Comparison of ENCODE assay signal across 17 cellular contexts in the genomic region with DNA sequence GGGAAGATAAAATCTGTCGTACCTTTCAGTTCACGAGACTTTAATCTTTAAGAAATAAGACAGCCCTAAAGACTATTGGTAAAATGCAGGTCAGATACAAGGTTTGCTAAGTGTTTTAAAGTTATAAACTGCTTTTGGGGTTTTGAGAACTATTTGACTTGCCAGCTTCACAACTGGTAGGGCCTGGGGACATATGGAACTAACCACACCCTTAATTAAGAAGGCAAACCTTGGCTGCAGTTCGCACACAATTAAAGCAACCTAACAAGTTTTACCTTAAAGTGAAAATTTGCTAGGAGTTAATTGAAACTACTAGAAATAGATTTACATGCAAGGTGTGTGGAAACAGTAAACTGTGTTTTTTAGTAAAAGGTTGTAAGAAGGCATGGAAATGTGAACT.
"Had no signal": no experiment of that assay in that cellular context is flagged by ENCODE, and none has a peak within 500 bp of the region (broad histone marks: within the 10 kb centered on the region; RNA-seq: fewer than 3 reads in every experiment).

No MANE protein-coding gene starts in this region.

- H3K27ac Mint-ChIP-seq: activated B cell treated with CpG ODN at 0.5 μM for 24 hours; activated CD8-positive, alpha-beta T cell treated with anti-CD3 and anti-CD28 coated beads for 36 hours; endodermal cell; stimulated activated naive CD8-positive, alpha-beta T cell treated with anti-CD3 and anti-CD28 coated beads, Interleukin-15, Interleukin-2, amounts not matched to agents 100 ng/mL and 50 ng/mL, for 24 hours had no signal

- H3K9me3 ChIP-seq: adrenal gland, esophagus muscularis mucosa, neutrophil, right atrium auricular region, upper lobe of right lung had no signal

- H3K36me3 ChIP-seq: adrenal gland, cardiac muscle cell, esophagus muscularis mucosa, neutrophil, right atrium auricular region, upper lobe of right lung had no signal

- DNase-seq: activated B cell treated with CpG ODN at 0.5 μM for 24 hours; activated CD4-positive, alpha-beta T cell treated with anti-CD3 and anti-CD28 coated beads for 48 hours; activated CD8-positive, alpha-beta T cell treated with anti-CD3 and anti-CD28 coated beads for 36 hours; activated effector memory CD4-positive, alpha-beta T cell treated with Interleukin-2 at 50 U/mL for 16 hours; activated naive CD4-positive, alpha-beta T cell treated with anti-CD3 and anti-CD28 coated beads, Interleukin-2, amount 50 U/mL, for 16 hours; activated T-cell treated with anti-CD3 and anti-CD28 coated beads, Interleukin-2, amount 50 U/mL, for 4 hours; dorsolateral prefrontal cortex; endodermal cell; small intestine; SW 1271; upper lobe of right lung had no signal

- H3K9me3 Mint-ChIP-seq: activated CD8-positive, alpha-beta T cell treated with anti-CD3 and anti-CD28 coated beads for 36 hours had no signal

- H3K27me3 ChIP-seq: adrenal gland, cardiac muscle cell, dorsolateral prefrontal cortex, esophagus muscularis mucosa, neutrophil, right atrium auricular region, upper lobe of right lung had no signal

- ATAC-seq: activated CD8-positive, alpha-beta T cell treated with anti-CD3 and anti-CD28 coated beads for 36 hours; activated T-cell treated with anti-CD3 and anti-CD28 coated beads, Interleukin-2, amount 50 U/mL, for 4 hours; upper lobe of right lung had no signal

- H3K27ac ChIP-seq: cardiac muscle cell, dorsolateral prefrontal cortex, esophagus muscularis mucosa, neutrophil, right atrium auricular region, upper lobe of right lung had no signal

- H3K4me3 Mint-ChIP-seq: activated B cell treated with CpG ODN at 0.5 μM for 24 hours; activated CD8-positive, alpha-beta T cell treated with anti-CD3 and anti-CD28 coated beads for 36 hours; activated T-cell treated with anti-CD3 and anti-CD28 coated beads, Interleukin-2, amount 50 U/mL, for 4 hours; endodermal cell; stimulated activated naive CD8-positive, alpha-beta T cell treated with anti-CD3 and anti-CD28 coated beads, Interleukin-15, Interleukin-2, amounts not matched to agents 100 ng/mL and 50 ng/mL, for 24 hours had no signal

- H3K4me3 ChIP-seq: adrenal gland, cardiac muscle cell, dorsolateral prefrontal cortex, esophagus muscularis mucosa, right atrium auricular region, upper lobe of right lung had no signal

- H3K4me1 ChIP-seq: esophagus muscularis mucosa, right atrium auricular region, upper lobe of right lung had no signal
